1 cellular context compared by ENCODE assay signal in the genomic region with DNA sequence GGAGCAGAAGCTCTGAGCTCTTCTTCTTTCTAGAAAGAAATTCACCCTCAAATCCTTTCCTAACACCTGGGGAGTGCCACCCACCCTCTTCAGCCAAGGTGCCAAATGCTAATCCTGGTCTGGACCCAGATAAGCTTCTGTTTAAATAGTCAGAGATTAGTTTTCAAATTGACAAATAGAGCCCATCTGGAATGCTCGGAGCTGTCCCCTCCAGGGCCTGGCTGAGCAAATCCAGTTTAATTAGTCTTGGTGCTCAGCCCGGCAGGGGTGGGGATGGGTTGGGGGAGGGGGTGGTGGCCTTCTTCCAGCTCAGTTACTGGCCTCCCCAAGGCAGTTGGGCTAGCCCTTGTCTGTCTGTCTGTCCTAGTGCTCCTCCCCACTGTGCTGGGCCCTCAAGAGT.
TF ChIP-seq lines count a peak whose summit lies in the region.

No MANE protein-coding gene starts in this region.

TF ChIP-seq in WTC11, 78 proteins besides CTCF, POLR2A, EP300 and RAD21 (continued from another document):
- TF ChIP-seq, protein P1, sequence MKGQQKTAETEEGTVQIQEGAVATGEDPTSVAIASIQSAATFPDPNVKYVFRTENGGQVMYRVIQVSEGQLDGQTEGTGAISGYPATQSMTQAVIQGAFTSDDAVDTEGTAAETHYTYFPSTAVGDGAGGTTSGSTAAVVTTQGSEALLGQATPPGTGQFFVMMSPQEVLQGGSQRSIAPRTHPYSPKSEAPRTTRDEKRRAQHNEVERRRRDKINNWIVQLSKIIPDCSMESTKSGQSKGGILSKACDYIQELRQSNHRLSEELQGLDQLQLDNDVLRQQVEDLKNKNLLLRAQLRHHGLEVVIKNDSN (CRISPR knock-in tag; IDR thresholded peaks at IDR 0.05): no peak
- no peak for TF ChIP-seq ATF1 (CRISPR knock-in tag; IDR thresholded peaks at IDR 0.05)
- TF ChIP-seq, protein P2, sequence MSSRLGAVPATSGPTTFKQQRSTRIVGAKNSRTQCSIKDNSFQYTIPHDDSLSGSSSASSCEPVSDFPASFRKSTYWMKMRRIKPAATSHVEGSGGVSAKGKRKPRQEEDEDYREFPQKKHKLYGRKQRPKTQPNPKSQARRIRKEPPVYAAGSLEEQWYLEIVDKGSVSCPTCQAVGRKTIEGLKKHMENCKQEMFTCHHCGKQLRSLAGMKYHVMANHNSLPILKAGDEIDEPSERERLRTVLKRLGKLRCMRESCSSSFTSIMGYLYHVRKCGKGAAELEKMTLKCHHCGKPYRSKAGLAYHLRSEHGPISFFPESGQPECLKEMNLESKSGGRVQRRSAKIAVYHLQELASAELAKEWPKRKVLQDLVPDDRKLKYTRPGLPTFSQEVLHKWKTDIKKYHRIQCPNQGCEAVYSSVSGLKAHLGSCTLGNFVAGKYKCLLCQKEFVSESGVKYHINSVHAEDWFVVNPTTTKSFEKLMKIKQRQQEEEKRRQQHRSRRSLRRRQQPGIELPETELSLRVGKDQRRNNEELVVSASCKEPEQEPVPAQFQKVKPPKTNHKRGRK (CRISPR knock-in tag; IDR thresholded peaks at IDR 0.05; ENCODE audit: borderline replicate concordance): no peak
- TF ChIP-seq ZNF263 (CRISPR knock-in tag; IDR thresholded peaks at IDR 0.05; ENCODE audit: low read depth): no peak
- TF ChIP-seq HMGA2 (CRISPR knock-in tag; IDR thresholded peaks at IDR 0.05): no peak
- TF ChIP-seq, protein P3, sequence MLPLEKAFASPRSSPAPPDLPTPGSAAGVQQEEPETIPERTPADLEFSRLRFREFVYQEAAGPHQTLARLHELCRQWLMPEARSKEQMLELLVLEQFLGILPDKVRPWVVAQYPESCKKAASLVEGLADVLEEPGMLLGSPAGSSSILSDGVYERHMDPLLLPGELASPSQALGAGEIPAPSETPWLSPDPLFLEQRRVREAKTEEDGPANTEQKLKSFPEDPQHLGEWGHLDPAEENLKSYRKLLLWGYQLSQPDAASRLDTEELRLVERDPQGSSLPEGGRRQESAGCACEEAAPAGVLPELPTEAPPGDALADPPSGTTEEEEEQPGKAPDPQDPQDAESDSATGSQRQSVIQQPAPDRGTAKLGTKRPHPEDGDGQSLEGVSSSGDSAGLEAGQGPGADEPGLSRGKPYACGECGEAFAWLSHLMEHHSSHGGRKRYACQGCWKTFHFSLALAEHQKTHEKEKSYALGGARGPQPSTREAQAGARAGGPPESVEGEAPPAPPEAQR (CRISPR knock-in tag; IDR thresholded peaks at IDR 0.05): no peak
- TF ChIP-seq FOXK1 (CRISPR knock-in tag; IDR thresholded peaks at IDR 0.05): no peak
- no peak for TF ChIP-seq NFATC4 (CRISPR knock-in tag; IDR thresholded peaks at IDR 0.05)
